Comparison of ENCODE assay signal across 12 cellular contexts in the genomic region with DNA sequence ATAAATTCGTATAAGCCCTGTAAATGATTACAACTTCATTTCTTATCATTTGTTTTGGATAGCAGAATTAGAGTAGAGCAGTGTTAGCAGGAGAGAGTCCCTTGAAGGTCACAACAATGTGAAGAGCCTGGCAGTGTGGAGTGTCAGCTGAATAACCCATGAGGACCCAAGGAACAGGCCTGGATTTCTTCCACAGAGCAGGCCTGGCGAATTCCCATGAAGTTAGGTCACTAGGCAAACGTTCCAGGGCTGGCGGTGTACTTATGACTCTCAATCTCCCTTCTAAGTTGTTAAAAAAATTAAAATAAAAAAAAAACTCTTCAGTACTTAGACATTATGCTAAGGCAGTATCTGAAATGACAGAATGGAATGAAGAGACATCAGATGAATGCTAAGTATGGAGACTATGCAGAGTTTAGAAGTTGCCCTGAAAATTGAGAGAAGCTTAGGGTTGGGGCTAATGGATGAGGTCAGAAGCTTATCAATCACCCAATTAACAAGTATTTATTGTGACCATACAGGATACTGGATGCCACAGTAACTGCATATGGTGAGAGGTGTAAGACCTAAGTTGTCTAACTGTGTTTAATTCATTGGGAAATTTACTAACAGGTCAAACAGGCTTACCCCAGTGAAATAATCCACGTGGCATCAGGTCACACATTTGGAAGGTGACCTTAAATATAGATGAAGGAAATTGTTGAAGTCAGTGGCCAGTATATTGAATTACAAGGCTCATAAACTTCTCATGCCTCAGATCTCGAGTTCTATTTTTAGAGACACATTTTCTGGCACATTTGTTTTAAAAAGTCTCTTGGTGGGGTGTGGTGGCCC.
DNase-seq lines count a peak whose midpoint lies in the region; TF ChIP-seq lines count a peak whose summit lies in the region.
"Had no signal": no experiment of that assay in that cellular context is flagged by ENCODE, and none has a peak within 500 bp of the region (broad histone marks: within the 10 kb centered on the region; RNA-seq: fewer than 3 reads in every experiment).

No MANE protein-coding gene starts in this region.

- no peaks in the 10 kb centered on the region for H3K9me3 Mint-ChIP-seq in glutamatergic neuron (ENCODE audit: unreplicated experiment)
- H3K9me3 Mint-ChIP-seq: activated CD4-positive, alpha-beta memory T cell treated with anti-CD3 and anti-CD28 coated beads for 36 hours; activated naive CD4-positive, alpha-beta T cell treated with anti-CD3 and anti-CD28 coated beads, Interleukin-2, amount 50 U/mL, for 72 hours had no signal

- TF ChIP-seq CTCF in fibroblast of mammary gland (conservative IDR thresholded peaks at IDR 0.05; ENCODE audit: control insufficient read depth, insufficient read depth, low read depth, low read length) (no peak), uterus (IDR thresholded peaks at IDR 0.05) (no peak), glutamatergic neuron (IDR thresholded peaks at IDR 0.05; ENCODE audit: partially characterized antibody, unreplicated experiment) (no peak)

- H3K27me3 Mint-ChIP-seq in glutamatergic neuron (ENCODE audit: unreplicated experiment) = peaks cover 2% of the 10 kb centered on the region

- TF ChIP-seq POLR2A in uterus (IDR thresholded peaks at IDR 0.05) = no peak

- CTCF ChIA-PET in HEK293T (lab: Yijun Ruan, JAX) = no interaction called here

- DNase-seq in M059J (ENCODE audit: low read depth) (peak; percentile 78), fibroblast of mammary gland (ENCODE audit: low read depth) (peak; percentile 75), midbrain (lab: John Stamatoyannopoulos, UW) (peak; percentile 1), uterus (peak; percentile 39 to 71), glutamatergic neuron (no peak), HEK293T (ENCODE audit: extremely low spot score) (no peak)
- no peak for DNase-seq in activated CD4-positive, alpha-beta T cell treated with anti-CD3 and anti-CD28 coated beads for 4 hours
- DNase-seq: activated CD4-positive, alpha-beta memory T cell treated with anti-CD3 and anti-CD28 coated beads for 36 hours; DMS79; NCI-H524 had no signal

- no peaks in the 10 kb centered on the region for H3K4me1 Mint-ChIP-seq in glutamatergic neuron (ENCODE audit: low read depth, unreplicated experiment)

- H3K36me3 ChIP-seq in uterus = no peaks in the 10 kb centered on the region

- H3K4me3 ChIP-seq in fibroblast of mammary gland (ENCODE audit: control insufficient read depth, low read depth, low read length) (no peak overlapping the region), uterus (no peak overlapping the region)
- H3K4me3 ChIP-seq: skin epidermis had no signal

- no peaks in the 10 kb centered on the region for H3K27me3 ChIP-seq in uterus

- POLR2A ChIA-PET in HEK293T (lab: Yijun Ruan, JAX) = no interaction called here

- no peak overlapping the region for H3K27ac Mint-ChIP-seq in glutamatergic neuron (ENCODE audit: unreplicated experiment)
- H3K27ac Mint-ChIP-seq: activated CD4-positive, alpha-beta memory T cell treated with anti-CD3 and anti-CD28 coated beads for 36 hours; activated naive CD4-positive, alpha-beta T cell treated with anti-CD3 and anti-CD28 coated beads, Interleukin-2, amount 50 U/mL, for 72 hours had no signal

- intact Hi-C loops in uterus (cut with DNase I; ENCODE audit: low total_unique reads) = no loop called here

- H3K4me1 ChIP-seq in uterus = no peaks in the 10 kb centered on the region

- H3K36me3 Mint-ChIP-seq in glutamatergic neuron (ENCODE audit: unreplicated experiment) = no peaks in the 10 kb centered on the region
- H3K36me3 Mint-ChIP-seq: activated CD4-positive, alpha-beta memory T cell treated with anti-CD3 and anti-CD28 coated beads for 36 hours; activated naive CD4-positive, alpha-beta T cell treated with anti-CD3 and anti-CD28 coated beads, Interleukin-2, amount 50 U/mL, for 72 hours had no signal

- no peak overlapping the region for H3K27ac ChIP-seq in uterus
- H3K27ac ChIP-seq: skin epidermis had no signal

- no peak overlapping the region for H3K4me3 Mint-ChIP-seq in glutamatergic neuron (ENCODE audit: unreplicated experiment)
- H3K4me3 Mint-ChIP-seq: activated CD4-positive, alpha-beta memory T cell treated with anti-CD3 and anti-CD28 coated beads for 36 hours had no signal

- no peaks in the 10 kb centered on the region for H3K9me3 ChIP-seq in uterus

TF ChIP-seq in HEK293T, 16 proteins besides CTCF, POLR2A, EP300 and RAD21:
- TF ChIP-seq FOXM1 (IDR thresholded peaks at IDR 0.05; ENCODE audit: borderline replicate concordance) (no peak), L3MBTL2 (conservative IDR thresholded peaks at IDR 0.05) (no peak), ARNT (IDR thresholded peaks at IDR 0.05) (no peak), NFRKB (IDR thresholded peaks at IDR 0.05) (no peak), SUZ12 (IDR thresholded peaks at IDR 0.05) (no peak), ZNF384 (IDR thresholded peaks at IDR 0.05) (no peak), CTBP1 (IDR thresholded peaks at IDR 0.05; ENCODE audit: borderline replicate concordance) (no peak), BHLHE40 (IDR thresholded peaks at IDR 0.05; ENCODE audit: borderline replicate concordance) (no peak), ELF4 (IDR thresholded peaks at IDR 0.05) (no peak), FOXK2 (IDR thresholded peaks at IDR 0.05) (no peak)
- TF ChIP-seq, protein P1, sequence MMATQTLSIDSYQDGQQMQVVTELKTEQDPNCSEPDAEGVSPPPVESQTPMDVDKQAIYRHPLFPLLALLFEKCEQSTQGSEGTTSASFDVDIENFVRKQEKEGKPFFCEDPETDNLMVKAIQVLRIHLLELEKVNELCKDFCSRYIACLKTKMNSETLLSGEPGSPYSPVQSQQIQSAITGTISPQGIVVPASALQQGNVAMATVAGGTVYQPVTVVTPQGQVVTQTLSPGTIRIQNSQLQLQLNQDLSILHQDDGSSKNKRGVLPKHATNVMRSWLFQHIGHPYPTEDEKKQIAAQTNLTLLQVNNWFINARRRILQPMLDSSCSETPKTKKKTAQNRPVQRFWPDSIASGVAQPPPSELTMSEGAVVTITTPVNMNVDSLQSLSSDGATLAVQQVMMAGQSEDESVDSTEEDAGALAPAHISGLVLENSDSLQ (IDR thresholded peaks at IDR 0.05) = no peak

Comparison
In these comparisons a context has a peak if more than half of its experiments do, and no peak if none do; other contexts are left out.
1. DNase-seq: peak in M059J (single experiment), fibroblast of mammary gland (single experiment), midbrain (single experiment) and uterus (2 of 2); none in glutamatergic neuron (single experiment), activated CD4-positive, alpha-beta T cell treated with anti-CD3 and anti-CD28 coated beads for 4 hours (0 of 2) and HEK293T (single experiment).